ENCODE assay signal across 26 cellular contexts in the genomic region with DNA sequence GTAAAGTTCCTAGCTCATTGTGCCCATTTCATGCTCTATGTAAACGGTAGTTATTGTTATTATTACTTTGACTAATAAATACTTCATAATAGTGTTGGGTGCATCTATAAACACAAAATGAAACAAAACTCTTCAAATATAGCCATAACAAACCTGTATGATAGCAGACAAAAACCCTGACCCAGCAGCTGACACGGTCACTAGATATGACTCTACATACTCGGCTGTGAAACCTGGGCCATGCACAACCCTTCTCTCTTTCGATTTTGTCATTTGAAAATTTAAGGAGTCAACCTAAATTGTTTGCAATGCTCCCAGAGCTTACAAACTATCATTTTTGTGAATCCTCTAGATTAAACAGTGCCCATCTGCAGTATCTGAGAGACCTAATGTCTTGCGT. TPM values are rescaled to one million over a fixed set of nuclear protein-coding genes. Genes with fewer than 3 reads are reported as not detected.
DNase-seq lines count a peak whose midpoint lies in the region; ATAC-seq, FAIRE-seq and TF ChIP-seq lines count a peak whose summit lies in the region.
"Had no signal": no experiment of that assay in that cellular context is flagged by ENCODE, and none has a peak within 500 bp of the region (broad histone marks: within the 10 kb centered on the region; RNA-seq: fewer than 3 reads in every experiment).

No MANE protein-coding gene starts in this region.

- SMC1A ChIA-PET in GM12878 (lab: Charles Lee; ENCODE audit: uncharacterized antibody, unreplicated experiment): interaction anchor here (1.2 to 3.6 kb wide), 8 partner anchors 8 to 179 kb away, joined by 3 to 18 read pairs (median 6); a partner anchor contains a TSS

- H3K4me2 ChIP-seq in GM12878 (ENCODE audit: control insufficient read depth, insufficient read depth): no peak overlapping the region

- WGBS in GM12878 (ENCODE audit: insufficient coverage, insufficient replicate concordance, low lambda C conversion rate, missing lambda C conversion rate): 46% methylated on average over 5 of the region's 5 CpGs

- no peaks in the 10 kb centered on the region for H3K79me2 ChIP-seq in GM12878 (ENCODE audit: control insufficient read depth, insufficient read depth, low read length)

- H3K4me3 ChIP-seq in GM12878: no peak overlapping the region
- H3K4me3 ChIP-seq: dorsolateral prefrontal cortex, SJSA1, tibial artery had no signal

- TF ChIP-seq POLR2A in GM12878 (IDR thresholded peaks at IDR 0.05; ENCODE audit: low read depth, low read length): no peak

- DNase-seq in GM12878 (ENCODE audit: low read depth, low spot score): no peak
- DNase-seq in stimulated activated naive B cell treated with anti-CD40 and anti-IgM and Interleukin-4, amounts not matched to agents 10 μg/mL and 1 μg/mL and 100 μg/mL, for 72 hours: no peak
- no peak for DNase-seq in NCI-H345 (lab: John Stamatoyannopoulos, UW)
- no peak for DNase-seq in NCI-H526 (lab: John Stamatoyannopoulos, UW)
- DNase-seq: activated CD4-positive, alpha-beta T cell treated with anti-CD3 and anti-CD28 coated beads for 48 hours; activated CD8-positive, alpha-beta memory T cell treated with anti-CD3 and anti-CD28 coated beads, Interleukin-2, amount 10 ng/mL, durations not matched to agents 7 days and 5 days; aorta; CD4-positive, alpha-beta T cell; dorsolateral prefrontal cortex; GDM1; head of caudate nucleus; Kasumi-1; mesenchymal stem cell; NCI-H187; occipital lobe; small intestine; tibial artery had no signal

- no peaks in the 10 kb centered on the region for H3K9me3 ChIP-seq in GM12878 (replicated peaks; ENCODE audit: control insufficient read depth, insufficient read depth, low read length)
- H3K9me3 ChIP-seq: SJSA1, tibial artery had no signal

- H3K4me1 ChIP-seq in GM12878 (ENCODE audit: control insufficient read depth, insufficient read depth, low read length): no peaks in the 10 kb centered on the region
- H3K4me1 ChIP-seq: SJSA1 had no signal

- TF ChIP-seq EP300 in GM12878 (IDR thresholded peaks at IDR 0.05; ENCODE audit: borderline replicate concordance in 1 of 2, control insufficient read depth in 1 of 2, low read depth in 2 of 2, low read length in 2 of 2): no peak

- H4K20me1 ChIP-seq in GM12878 (ENCODE audit: control insufficient read depth, insufficient read depth): no peaks in the 10 kb centered on the region

- TF ChIP-seq RAD21 in GM12878 (IDR thresholded peaks at IDR 0.05; ENCODE audit: insufficient read depth, low read depth, low read length): no peak

- no TSS peak for BruUV-seq in GM12878 (replicated peaks; lab: Mats Ljungman, UMichigan)

- peaks cover 14 to 34% of the 10 kb centered on the region in 2 donors for H3K4me1 Mint-ChIP-seq in stimulated activated naive B cell treated with anti-CD40 and anti-IgM and Interleukin-4, amounts not matched to agents 10 μg/mL and 1 μg/mL and 100 μg/mL, for 72 hours
- H3K4me1 Mint-ChIP-seq: activated CD8-positive, alpha-beta memory T cell treated with anti-CD3 and anti-CD28 coated beads, Interleukin-2, amount 10 ng/mL, durations not matched to agents 7 days and 5 days; activated naive CD4-positive, alpha-beta T cell treated with anti-CD3 and anti-CD28 coated beads, Interleukin-2, amount 50 U/mL, for 24 hours; central memory CD8-positive, alpha-beta T cell had no signal

- no peak overlapping the region for H3K27ac Mint-ChIP-seq in stimulated activated naive B cell treated with anti-CD40 and anti-IgM and Interleukin-4, amounts not matched to agents 10 μg/mL and 1 μg/mL and 100 μg/mL, for 72 hours
- H3K27ac Mint-ChIP-seq: activated CD8-positive, alpha-beta memory T cell treated with anti-CD3 and anti-CD28 coated beads, Interleukin-2, amount 10 ng/mL, durations not matched to agents 7 days and 5 days; activated naive CD4-positive, alpha-beta T cell treated with anti-CD3 and anti-CD28 coated beads, Interleukin-2, amount 50 U/mL, for 24 hours; CD4-positive, alpha-beta T cell; stimulated activated memory B cell treated with anti-CD40 and anti-IgM and Interleukin-4, amounts not matched to agents 10 μg/mL and 1 μg/mL and 100 μg/mL, for 72 hours had no signal

- no peak for TF ChIP-seq CTCF in GM12878 (IDR thresholded peaks at IDR 0.05 in 2 of 3, conservative IDR thresholded peaks at IDR 0.05 in 1 of 3; ENCODE audit: control insufficient read depth in 2 of 3, extremely low read depth in 1 of 3, insufficient read depth in 1 of 3, low read depth in 3 of 3, low read length in 3 of 3)

- H2AFZ ChIP-seq in GM12878 (ENCODE audit: control insufficient read depth, low read depth, low read length): no peak overlapping the region

- peaks cover 0 to 1% of the 10 kb centered on the region in 2 donors for H3K9me3 Mint-ChIP-seq in stimulated activated naive B cell treated with anti-CD40 and anti-IgM and Interleukin-4, amounts not matched to agents 10 μg/mL and 1 μg/mL and 100 μg/mL, for 72 hours
- H3K9me3 Mint-ChIP-seq: activated naive CD4-positive, alpha-beta T cell treated with anti-CD3 and anti-CD28 coated beads, Interleukin-2, amount 50 U/mL, for 24 hours; CD4-positive, alpha-beta T cell; central memory CD8-positive, alpha-beta T cell; stimulated activated memory B cell treated with anti-CD40 and anti-IgM and Interleukin-4, amounts not matched to agents 10 μg/mL and 1 μg/mL and 100 μg/mL, for 72 hours had no signal

- ATAC-seq in GM18868 (IDR thresholded peaks at IDR 0.05; ENCODE audit: unreplicated experiment) (peak; percentile 51), HG02759 (IDR thresholded peaks at IDR 0.05; ENCODE audit: unreplicated experiment) (peak; percentile 38), HG03442 (IDR thresholded peaks at IDR 0.05; ENCODE audit: unreplicated experiment) (peak; percentile 32), GM12878 (peak; percentile 42), HG02588 (IDR thresholded peaks at IDR 0.05; ENCODE audit: unreplicated experiment) (no peak)
- no peak for ATAC-seq in stimulated activated naive B cell treated with anti-CD40 and anti-IgM and Interleukin-4, amounts not matched to agents 10 μg/mL and 1 μg/mL and 100 μg/mL, for 72 hours (replicated peaks)
- ATAC-seq: activated CD8-positive, alpha-beta memory T cell treated with anti-CD3 and anti-CD28 coated beads, Interleukin-2, amount 10 ng/mL, durations not matched to agents 7 days and 5 days; stimulated activated memory B cell treated with anti-CD40 and anti-IgM and Interleukin-4, amounts not matched to agents 10 μg/mL and 1 μg/mL and 100 μg/mL, for 72 hours had no signal

- in situ Hi-C loops in GM12878 (cut with MboI): no loop called here

- CTCF ChIA-PET in GM12878 (lab: Yijun Ruan, JAX): interaction anchor here (0.6 to 3.8 kb wide), 9 partner anchors 11 to 391 kb away, joined by 3 to 28 read pairs (median 3); no protein-coding TSS in a partner anchor

- no peaks in the 10 kb centered on the region for H3K36me3 Mint-ChIP-seq in stimulated activated naive B cell treated with anti-CD40 and anti-IgM and Interleukin-4, amounts not matched to agents 10 μg/mL and 1 μg/mL and 100 μg/mL, for 72 hours
- H3K36me3 Mint-ChIP-seq: activated CD8-positive, alpha-beta memory T cell treated with anti-CD3 and anti-CD28 coated beads, Interleukin-2, amount 10 ng/mL, durations not matched to agents 7 days and 5 days; activated naive CD4-positive, alpha-beta T cell treated with anti-CD3 and anti-CD28 coated beads, Interleukin-2, amount 50 U/mL, for 24 hours; stimulated activated memory B cell treated with anti-CD40 and anti-IgM and Interleukin-4, amounts not matched to agents 10 μg/mL and 1 μg/mL and 100 μg/mL, for 72 hours had no signal

- no peak overlapping the region for H3K27ac ChIP-seq in GM12878 (ENCODE audit: control insufficient read depth, insufficient read depth)
- H3K27ac ChIP-seq: dorsolateral prefrontal cortex, SJSA1, tibial artery had no signal

- POLR2A ChIA-PET in GM12878 (lab: Charles Lee): interaction anchor here (0.6 to 0.7 kb wide), 2 partner anchors 11 to 134 kb away, joined by 3 to 5 read pairs; no protein-coding TSS in a partner anchor

- H3K27me3 ChIP-seq in GM12878 (replicated peaks in 1 of 2; ENCODE audit: control insufficient read depth in 2 of 2, insufficient read depth in 2 of 2, low read length in 1 of 2): no peaks in the 10 kb centered on the region
- H3K27me3 ChIP-seq: SJSA1, tibial artery had no signal

- H3K9ac ChIP-seq in GM12878 (ENCODE audit: control insufficient read depth, insufficient read depth, low read length): no peak overlapping the region

- FAIRE-seq in GM12878 (lab: Jason Lieb, UNC): peak; percentile 35
- FAIRE-seq: small intestine had no signal

- H3K27me3 Mint-ChIP-seq in stimulated activated naive B cell treated with anti-CD40 and anti-IgM and Interleukin-4, amounts not matched to agents 10 μg/mL and 1 μg/mL and 100 μg/mL, for 72 hours: peaks cover 56 to 63% of the 10 kb centered on the region in 2 donors
- H3K27me3 Mint-ChIP-seq: CD4-positive, alpha-beta T cell had no signal

- no peaks in the 10 kb centered on the region for H3K36me3 ChIP-seq in GM12878 (ENCODE audit: control insufficient read depth in 2 of 2, insufficient read depth in 2 of 2, low read length in 1 of 2)
- H3K36me3 ChIP-seq: SJSA1, tibial artery had no signal

- intact Hi-C loops in GM12878 (cut with micrococcal nuclease; ENCODE audit: unreplicated experiment): loop anchor here (2.0 kb wide), 1 partner anchor 15 kb away; no protein-coding TSS in a partner anchor

- RAD21 ChIA-PET in GM12878 (lab: Charles Lee; ENCODE audit: unreplicated experiment): interaction anchor here (1.0 to 2.4 kb wide), 7 partner anchors 8 to 431 kb away, joined by 3 to 9 read pairs (median 6); a partner anchor contains a TSS

- H3K4me3 Mint-ChIP-seq in stimulated activated naive B cell treated with anti-CD40 and anti-IgM and Interleukin-4, amounts not matched to agents 10 μg/mL and 1 μg/mL and 100 μg/mL, for 72 hours: no peak overlapping the region
- H3K4me3 Mint-ChIP-seq: activated CD8-positive, alpha-beta memory T cell treated with anti-CD3 and anti-CD28 coated beads, Interleukin-2, amount 10 ng/mL, durations not matched to agents 7 days and 5 days; activated naive CD4-positive, alpha-beta T cell treated with anti-CD3 and anti-CD28 coated beads, Interleukin-2, amount 50 U/mL, for 24 hours; CD4-positive, alpha-beta T cell; central memory CD8-positive, alpha-beta T cell; stimulated activated memory B cell treated with anti-CD40 and anti-IgM and Interleukin-4, amounts not matched to agents 10 μg/mL and 1 μg/mL and 100 μg/mL, for 72 hours had no signal

RNA-seq across cellular contexts. Expression of a gene that starts 8.0 kb away (rescaled TPM):
- 2.9 and 3.3 TPM in 2 replicates for total RNA-seq in GM12878 (2013; cell fraction: nucleolus; rRNA removed)
- total RNA-seq in GM12878 (2014; rRNA removed): 0.23 and 0.33 TPM in 2 replicates
- total RNA-seq in GM12878 (2014; rRNA removed; fragmentation: Illumina TruSeq; extraction: Trizol): 0.28 and 0.36 TPM in 2 replicates
- total RNA-seq in GM12878 (2021): 0.23 and 0.29 TPM in 2 replicates
- polyA plus RNA-seq in GM12878 (2011; ENCODE audit: low read depth): 0.17 TPM
- 16.0 and 33.6 TPM in 2 replicates for polyA plus RNA-seq in GM12878 (2011; rRNA removed)
- polyA plus RNA-seq in GM12878 (2011; cell fraction: cytosol; rRNA removed): 2.7 and 2.9 TPM in 2 replicates
- 19.3 and 26.7 TPM in 2 replicates for polyA plus RNA-seq in GM12878 (2011; cell fraction: nucleus; rRNA removed)
- polyA plus RNA-seq in GM12878 (2012): 0.41 and 0.52 TPM in 2 replicates
- polyA plus RNA-seq in GM12878 (2014; fragmentation: Illumina TruSeq; extraction: Trizol): 0.35 and 0.63 TPM in 2 replicates
- polyA plus RNA-seq in GM12878 (2014; fragmentation: Nextera tagmentation; extraction: Ambion mirVana): under 1 TPM; 0.66 to 0.77 TPM
- polyA plus RNA-seq in GM12878 (2014; rRNA removed): 0.16 and 0.36 TPM in 2 replicates
- polyA plus RNA-seq in GM12878 (2016; fragmentation: Nextera tagmentation; extraction: Ambion mirVana): under 1 TPM in 1 of 2 experiments, not detected in 1; 0.26 TPM
- 6.7 and 7.0 TPM in 2 replicates for polyA minus RNA-seq in GM12878 (2011; rRNA and poly(A)+ RNA removed)
- polyA minus RNA-seq in GM12878 (2011; cell fraction: cytosol; rRNA and poly(A)+ RNA removed): 1.1 and 1.5 TPM in 2 replicates
- polyA minus RNA-seq in GM12878 (2011; cell fraction: nucleus; rRNA and poly(A)+ RNA removed): 14.4 and 18.1 TPM in 2 replicates
- total RNA-seq: occipital lobe; SJSA1; T-helper 1 cell treated with Interleukin-12 subunit alpha and Interleukin-12 subunit beta and Interleukin-4 antibody, amounts not matched to agents 30 ng/mL and 1 ng/mL, for 36 hours had no signal

RNA-seq across cellular contexts. Expression of a gene that starts 52.3 kb away (rescaled TPM):
- 1,986 and 2,133 TPM in 2 replicates for total RNA-seq in GM12878 (2013; cell fraction: nucleolus; rRNA removed)
- 43.7 and 68.1 TPM in 2 replicates for total RNA-seq in GM12878 (2014; rRNA removed)
- 61.3 and 76.2 TPM in 2 replicates for total RNA-seq in GM12878 (2014; rRNA removed; fragmentation: Illumina TruSeq; extraction: Trizol)
- 38.5 and 45.8 TPM in 2 replicates for total RNA-seq in GM12878 (2021)
- polyA plus RNA-seq in GM12878 (2011; ENCODE audit: low read depth): 60.0 TPM
- 882 and 1,502 TPM in 2 replicates for polyA plus RNA-seq in GM12878 (2011; rRNA removed)
- polyA plus RNA-seq in GM12878 (2011; cell fraction: cytosol; rRNA removed): 230 and 358 TPM in 2 replicates
- 346 and 598 TPM in 2 replicates for polyA plus RNA-seq in GM12878 (2011; cell fraction: nucleus; rRNA removed)
- polyA plus RNA-seq in GM12878 (2012): 92.1 and 280 TPM in 2 replicates
- polyA plus RNA-seq in GM12878 (2014; fragmentation: Illumina TruSeq; extraction: Trizol): 48.2 and 72.9 TPM in 2 replicates
- 10 to 100 TPM; 50.8 to 52.2 TPM for polyA plus RNA-seq in GM12878 (2014; fragmentation: Nextera tagmentation; extraction: Ambion mirVana)
- polyA plus RNA-seq in GM12878 (2014; rRNA removed): 26.6 and 38.0 TPM in 2 replicates
- polyA plus RNA-seq in GM12878 (2016; fragmentation: Nextera tagmentation; extraction: Ambion mirVana): 10 to 100 TPM; 20.7 to 21.3 TPM
- polyA minus RNA-seq in GM12878 (2011; rRNA and poly(A)+ RNA removed): 283 and 396 TPM in 2 replicates
- 140 and 173 TPM in 2 replicates for polyA minus RNA-seq in GM12878 (2011; cell fraction: cytosol; rRNA and poly(A)+ RNA removed)
- polyA minus RNA-seq in GM12878 (2011; cell fraction: nucleus; rRNA and poly(A)+ RNA removed): 1,153 and 1,417 TPM in 2 replicates
- total RNA-seq: SJSA1 had no signal

Comparison
In these comparisons a context has a peak if more than half of its experiments do, and no peak if none do; other contexts are left out.
1. ATAC-seq: peak in GM18868 (single experiment), HG02759 (single experiment), HG03442 (single experiment) and GM12878 (single experiment); none in stimulated activated naive B cell treated with anti-CD40 and anti-IgM and Interleukin-4, amounts not matched to agents 10 μg/mL and 1 μg/mL and 100 μg/mL, for 72 hours (0 of 2) and HG02588 (single experiment).